In the genomic region with DNA sequence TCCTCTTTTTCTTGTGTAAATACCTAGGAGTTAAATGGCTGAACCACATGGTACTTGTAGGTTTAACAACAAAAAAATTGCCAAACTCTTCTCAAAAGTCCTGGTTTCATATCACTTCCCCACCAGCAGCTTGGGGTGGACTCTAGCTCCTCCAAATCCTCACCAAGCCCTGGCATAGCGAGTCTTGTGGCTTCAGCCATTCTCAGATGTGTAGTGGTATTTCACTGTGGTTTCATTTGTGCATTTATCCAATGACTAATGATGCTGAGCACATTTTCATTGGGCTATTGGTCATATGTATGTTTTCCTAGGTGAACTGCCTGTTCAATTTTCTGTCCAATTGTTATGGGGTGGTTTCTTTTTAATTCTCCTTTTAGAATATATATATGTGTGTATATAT, we compare ENCODE assay signal across 8 cellular contexts.
"Had no signal": no experiment of that assay in that cellular context is flagged by ENCODE, and none has a peak within 500 bp of the region (broad histone marks: within the 10 kb centered on the region; RNA-seq: fewer than 3 reads in every experiment).

No MANE protein-coding gene starts in this region.

- H3K4me3 Mint-ChIP-seq: H9, IgD-negative memory B cell had no signal

- H2AFZ ChIP-seq: GM23248 had no signal

- H3K4me1 Mint-ChIP-seq: IgD-negative memory B cell had no signal

- H3K36me3 Mint-ChIP-seq: IgD-negative memory B cell had no signal

- H3K27ac ChIP-seq: GM23248, HL-60 had no signal

- DNase-seq: GM23248, GOT3, H9, HCEC 1CT, KBM-7 had no signal

- ATAC-seq: HepG2 had no signal

- H3K4me3 ChIP-seq: GM23248 had no signal

- H3K9ac ChIP-seq: GM23248 had no signal

- H3K27ac Mint-ChIP-seq: H9, IgD-negative memory B cell had no signal
